20 cellular contexts compared by ENCODE assay signal in genomic region chr12:4900327-4900726, GRCh38. TPM values are rescaled to one million over a fixed set of nuclear protein-coding genes. Genes with fewer than 3 reads are reported as not detected.
DNase-seq lines count a peak whose midpoint lies in the region; FAIRE-seq and TF ChIP-seq lines count a peak whose summit lies in the region.
"Had no signal": no experiment of that assay in that cellular context is flagged by ENCODE, and none has a peak within 500 bp of the region (broad histone marks: within the 10 kb centered on the region; RNA-seq: fewer than 3 reads in every experiment).

No MANE protein-coding gene starts in this region.

- H3K36me3 ChIP-seq in breast epithelium (no peaks in the 10 kb centered on the region), SK-N-SH (replicated peaks in 1 of 2; ENCODE audit: control insufficient read depth in 1 of 2, insufficient read depth in 2 of 2, low read length in 1 of 2) (no peaks in the 10 kb centered on the region)
- H3K36me3 ChIP-seq: adrenal gland, right atrium auricular region, upper lobe of left lung had no signal

- H3K4me2 ChIP-seq in SK-N-SH, result peak overlapping the region; percentile 56

- H3K79me2 ChIP-seq in SK-N-SH (ENCODE audit: insufficient read depth), result no peaks in the 10 kb centered on the region

- TF ChIP-seq CTCF in MCF 10A (IDR thresholded peaks at IDR 0.05; ENCODE audit: unreplicated experiment), result no peak
- TF ChIP-seq CTCF in breast epithelium (IDR thresholded peaks at IDR 0.05), result no peak
- TF ChIP-seq CTCF in SK-N-SH (IDR thresholded peaks at IDR 0.05), result no peak
- TF ChIP-seq CTCF in fibroblast of the aortic adventitia (IDR thresholded peaks at IDR 0.05; ENCODE audit: insufficient read depth, low read length), result no peak

- H3K9me3 ChIP-seq in breast epithelium, result no peaks in the 10 kb centered on the region
- no peaks in the 10 kb centered on the region for H3K9me3 ChIP-seq in SK-N-SH
- H3K9me3 ChIP-seq: adrenal gland, right atrium auricular region, upper lobe of left lung had no signal

- intact Hi-C loops in MCF 10A (cut with micrococcal nuclease) (no loop called here), breast epithelium (cut with DNase I; ENCODE audit: low total_unique reads) (no loop called here)

- H3K36me3 Mint-ChIP-seq in MCF 10A (ENCODE audit: insufficient read depth, unreplicated experiment), result no peaks in the 10 kb centered on the region

- POLR2A ChIA-PET in MCF 10A (lab: Yijun Ruan, JAX), result no interaction called here
- POLR2A ChIA-PET in SK-N-SH (lab: Yijun Ruan, JAX), result no interaction called here

- WGBS in SK-N-SH (ENCODE audit: low lambda C conversion rate), result 6% methylated on average over 5 of the region's 5 CpGs

- H3K4me3 ChIP-seq in breast epithelium (no peak overlapping the region), SK-N-SH (ENCODE audit: low read depth in 2 of 2, low read length in 1 of 2) (no peak overlapping the region), fibroblast of the aortic adventitia (ENCODE audit: low read depth, low read length) (no peak overlapping the region)
- H3K4me3 ChIP-seq: adrenal gland, right atrium auricular region, upper lobe of left lung had no signal

- H3K27ac Mint-ChIP-seq in MCF 10A (ENCODE audit: low read depth, unreplicated experiment), result no peak overlapping the region
- H3K27ac Mint-ChIP-seq: nephron progenitor cell had no signal

- no peaks in the 10 kb centered on the region for H3K4me1 Mint-ChIP-seq in MCF 10A (ENCODE audit: insufficient read depth, unreplicated experiment)
- H3K4me1 Mint-ChIP-seq: nephron progenitor cell had no signal

- no peak overlapping the region; the same call in 1 of the 2 replicates for H2AFZ ChIP-seq in SK-N-SH (ENCODE audit: low read depth)

- no peak for TF ChIP-seq EP300 in SK-N-SH (IDR thresholded peaks at IDR 0.05; ENCODE audit: borderline replicate concordance in 1 of 2, low read depth in 1 of 2, low read length in 1 of 2)

- H3K27me3 Mint-ChIP-seq in MCF 10A (ENCODE audit: insufficient read depth, unreplicated experiment), result no peaks in the 10 kb centered on the region

- H3K4me1 ChIP-seq in breast epithelium, result no peaks in the 10 kb centered on the region
- no peaks in the 10 kb centered on the region for H3K4me1 ChIP-seq in SK-N-SH (ENCODE audit: control insufficient read depth in 1 of 2, insufficient read depth in 2 of 2, low read depth in 1 of 2, low read length in 1 of 2)
- H3K4me1 ChIP-seq: adrenal gland, right atrium auricular region, upper lobe of left lung had no signal

- FAIRE-seq in GM19239 (lab: Jason Lieb, UNC), result no peak

- no peak overlapping the region for H3K27ac ChIP-seq in breast epithelium
- H3K27ac ChIP-seq in SK-N-SH (ENCODE audit: low read depth in 2 of 2, low read length in 1 of 2), result no peak overlapping the region
- H3K27ac ChIP-seq: adrenal gland, right atrium auricular region, upper lobe of left lung had no signal

- no peak for TF ChIP-seq POLR2A in breast epithelium (IDR thresholded peaks at IDR 0.05)

- TF ChIP-seq RAD21 in SK-N-SH (IDR thresholded peaks at IDR 0.05; ENCODE audit: low read length), result no peak

- no peaks in the 10 kb centered on the region for H3K9me2 ChIP-seq in SK-N-SH

- peak; percentile 53 for DNase-seq in MCF 10A (ENCODE audit: unreplicated experiment)
- DNase-seq in breast epithelium (ENCODE audit: low spot score in 2 of 2), result no peak
- no peak for DNase-seq in SK-N-SH
- peak; percentile 49 for DNase-seq in fibroblast of the aortic adventitia (ENCODE audit: low read depth)
- DNase-seq in GM19239 (ENCODE audit: insufficient read length, low spot score), result no peak
- no peak for DNase-seq in T-helper 1 cell
- DNase-seq in dermis blood vessel endothelial cell, result no peak
- no peak for DNase-seq in NCI-H1417 treated with DMSO at 0.1 percent for 48 hours (lab: John Stamatoyannopoulos, UW)
- DNase-seq: 8988T; activated CD4-positive, alpha-beta T cell treated with anti-CD3 and anti-CD28 coated beads, Interleukin-2, amount 50 U/mL, for 1 hour; activated T-cell treated with anti-CD3 and anti-CD28 coated beads, Interleukin-2, amount 50 U/mL, for 4 hours; adrenal gland; COR-L47; NCI-H146; NCI-H748 treated with DMSO at 0.1 percent for 48 hours; nephron progenitor cell; stimulated activated CD4-positive, alpha-beta T cell treated with anti-CD3 and anti-CD28 coated beads, Interleukin-4, amount 100 ng/mL, for 4 hours; upper lobe of left lung had no signal

- CTCF ChIA-PET in MCF 10A (lab: Yijun Ruan, JAX), result interaction anchor here (0.6 kb wide), 1 partner anchor 35 kb away, joined by 4 read pairs; no protein-coding TSS in a partner anchor
- CTCF ChIA-PET in SK-N-SH (lab: Yijun Ruan, JAX), result no interaction called here

- H3K9me3 Mint-ChIP-seq in MCF 10A (ENCODE audit: unreplicated experiment), result peaks cover 18% of the 10 kb centered on the region
- H3K9me3 Mint-ChIP-seq: activated T-cell treated with anti-CD3 and anti-CD28 coated beads, Interleukin-2, amount 50 U/mL, for 4 hours; nephron progenitor cell had no signal

- H3K9ac ChIP-seq in SK-N-SH, result no peak overlapping the region

- no peak overlapping the region for H3K4me3 Mint-ChIP-seq in MCF 10A (ENCODE audit: unreplicated experiment)
- H3K4me3 Mint-ChIP-seq: activated T-cell treated with anti-CD3 and anti-CD28 coated beads, Interleukin-2, amount 50 U/mL, for 4 hours; nephron progenitor cell had no signal

- BruUV-seq in MCF 10A (replicated peaks; lab: Mats Ljungman, UMichigan), result no TSS peak

- peaks cover 0 to 9% of the 10 kb centered on the region in 2 donors for H3K27me3 ChIP-seq in breast epithelium
- H3K27me3 ChIP-seq in SK-N-SH (ENCODE audit: insufficient read depth), result peaks cover 30% of the 10 kb centered on the region; the same call in 1 of the 2 replicates
- H3K27me3 ChIP-seq: adrenal gland, right atrium auricular region, upper lobe of left lung had no signal

- no peaks in the 10 kb centered on the region for H3F3A ChIP-seq in SK-N-SH (replicated peaks; ENCODE audit: insufficient read depth)

- no peaks in the 10 kb centered on the region for H4K20me1 ChIP-seq in SK-N-SH (ENCODE audit: insufficient read depth)

TF ChIP-seq in SK-N-SH, 30 proteins besides CTCF, POLR2A, EP300 and RAD21:
- TF ChIP-seq POLR2AphosphoS5 (IDR thresholded peaks at IDR 0.05; ENCODE audit: low read depth, low read length), result no peak
- no peak for TF ChIP-seq RXRA (IDR thresholded peaks at IDR 0.05; ENCODE audit: borderline replicate concordance, low read depth)
- peak; percentile 56; the same call in 1 of the 2 replicates for TF ChIP-seq FOSL2 (IDR thresholded peaks at IDR 0.05; ENCODE audit: borderline replicate concordance, low read depth)
- TF ChIP-seq SMC3 (IDR thresholded peaks at IDR 0.05; ENCODE audit: low read depth, low read length), result no peak
- peak; percentile 14; the same call in 1 of the 2 replicates for TF ChIP-seq JUND (IDR thresholded peaks at IDR 0.05)
TF ChIP-seq in SK-N-SH: peak in this region for 2.

RNA-seq across cellular contexts. Expression of gene KCNA1, which starts 9.4 kb away (rescaled TPM):
- total RNA-seq in MCF 10A (2022) (not detected in 2 replicates), breast epithelium (1 to 10 TPM in 2 of 3 donors, under 1 TPM in 1; 0.48 to 1.3 (median 1.3) TPM), fibroblast of the aortic adventitia (ENCODE audit: low replicate concordance) (0.18 and 0.41 TPM in 2 replicates), dermis blood vessel endothelial cell (under 0.01 TPM in 1 of 2 replicates, not detected in the other)
- 0.08 TPM in 1 of 2 replicates, not detected in the other for polyA plus RNA-seq in SK-N-SH (2012; rRNA removed)
- polyA plus RNA-seq in SK-N-SH (2012; cell fraction: cytosol; rRNA removed), result 0.01 TPM in 2 replicates
- 0.01 and 0.04 TPM in 2 replicates for polyA plus RNA-seq in SK-N-SH (2012; cell fraction: nucleus; rRNA removed)
- total RNA-seq: adrenal gland, fibroblast of villous mesenchyme, right atrium auricular region had no signal
- polyA plus RNA-seq: adrenal gland had no signal

Comparison
In these comparisons a context has a peak if more than half of its experiments do, and no peak if none do; other contexts are left out.
1. DNase-seq: peak in MCF 10A (single experiment) and fibroblast of the aortic adventitia (single experiment); none in breast epithelium (0 of 2), SK-N-SH (single experiment), GM19239 (single experiment), T-helper 1 cell (0 of 5), dermis blood vessel endothelial cell (single experiment) and NCI-H1417 treated with DMSO at 0.1 percent for 48 hours (single experiment).